1 cellular context compared by ENCODE assay signal in genomic region chr9:129412814-129413536, GRCh38.
TF ChIP-seq lines count a peak whose summit lies in the region.

No MANE protein-coding gene starts in this region.

TF ChIP-seq in HepG2, 621 proteins besides CTCF, POLR2A, EP300 and RAD21 (continued from another document and continues in another):
- TF ChIP-seq FOXO4 (CRISPR knock-in tag; conservative IDR thresholded peaks at IDR 0.05), result 0 out of 2 replicates have a peak, but pooled peaks have one; percentile 90
- no peak for TF ChIP-seq ZBTB20 (CRISPR knock-in tag; IDR thresholded peaks at IDR 0.05; ENCODE audit: borderline replicate concordance, low read depth)
- no peak for TF ChIP-seq SKIL (CRISPR knock-in tag; IDR thresholded peaks at IDR 0.05; ENCODE audit: borderline replicate concordance)
- TF ChIP-seq TRAFD1 (CRISPR knock-in tag; IDR thresholded peaks at IDR 0.05; ENCODE audit: borderline replicate concordance), result no peak
- no peak for TF ChIP-seq ZNF484 (CRISPR knock-in tag; IDR thresholded peaks at IDR 0.05; ENCODE audit: borderline replicate concordance, low read depth)
- TF ChIP-seq ZNF430 (CRISPR knock-in tag; IDR thresholded peaks at IDR 0.05), result no peak
- TF ChIP-seq STAT5B (CRISPR knock-in tag; IDR thresholded peaks at IDR 0.05), result no peak
- peak; percentile 15; the same call in 1 of the 2 replicates for TF ChIP-seq ZFX (CRISPR knock-in tag; IDR thresholded peaks at IDR 0.05; ENCODE audit: low read depth)
- no peak for TF ChIP-seq HMG20A (CRISPR knock-in tag; IDR thresholded peaks at IDR 0.05; ENCODE audit: borderline replicate concordance)
- no peak for TF ChIP-seq SRSF4 (IDR thresholded peaks at IDR 0.05; ENCODE audit: low read depth, low read length, poor library complexity, severe bottlenecking)
- no peak for TF ChIP-seq ZFYVE20 (CRISPR knock-in tag; IDR thresholded peaks at IDR 0.05; ENCODE audit: borderline replicate concordance, low read depth)
- TF ChIP-seq FLYWCH1 (CRISPR knock-in tag; IDR thresholded peaks at IDR 0.05), result no peak
- TF ChIP-seq ZNF691 (CRISPR knock-in tag; IDR thresholded peaks at IDR 0.05; ENCODE audit: borderline replicate concordance, low read depth), result peak; percentile 43; the same call in 1 of the 2 replicates
- TF ChIP-seq POLR2AphosphoS5 (IDR thresholded peaks at IDR 0.05; ENCODE audit: low read depth, low read length), result no peak
- no peak for TF ChIP-seq HHEX (CRISPR knock-in tag; IDR thresholded peaks at IDR 0.05)
- no peak for TF ChIP-seq ZNF280D (CRISPR knock-in tag; IDR thresholded peaks at IDR 0.05)
- no peak for TF ChIP-seq ZNF431 (CRISPR knock-in tag; IDR thresholded peaks at IDR 0.05; ENCODE audit: borderline replicate concordance, low read depth)
- no peak for TF ChIP-seq ZNF510 (CRISPR knock-in tag; IDR thresholded peaks at IDR 0.05; ENCODE audit: low read depth)
- no peak for TF ChIP-seq ZBTB25 (CRISPR knock-in tag; IDR thresholded peaks at IDR 0.05)
- TF ChIP-seq KAT7 (CRISPR knock-in tag; IDR thresholded peaks at IDR 0.05; ENCODE audit: borderline replicate concordance), result 0 out of 2 replicates have a peak, but pooled peaks have one; percentile 12
- TF ChIP-seq ZNF335 (CRISPR knock-in tag; IDR thresholded peaks at IDR 0.05), result 0 out of 2 replicates have a peak, but pooled peaks have one; percentile 33
- TF ChIP-seq MEIS2 (CRISPR knock-in tag; IDR thresholded peaks at IDR 0.05), result 0 out of 2 replicates have a peak, but pooled peaks have one; percentile 11
- no peak for TF ChIP-seq FOXP4 (CRISPR knock-in tag; IDR thresholded peaks at IDR 0.05)
- TF ChIP-seq GATAD2A (CRISPR knock-in tag; IDR thresholded peaks at IDR 0.05), result no peak
- TF ChIP-seq ZNF747 (CRISPR knock-in tag; IDR thresholded peaks at IDR 0.05; ENCODE audit: borderline replicate concordance), result no peak
- no peak for TF ChIP-seq GFI1 (CRISPR knock-in tag; IDR thresholded peaks at IDR 0.05; ENCODE audit: borderline replicate concordance)
- no peak for TF ChIP-seq SOX5 (CRISPR knock-in tag; IDR thresholded peaks at IDR 0.05; ENCODE audit: borderline replicate concordance)
- no peak for TF ChIP-seq ZNF33B (CRISPR knock-in tag; IDR thresholded peaks at IDR 0.05)
- no peak for TF ChIP-seq ZFP36L1 (CRISPR knock-in tag; IDR thresholded peaks at IDR 0.05)
- TF ChIP-seq NFE2L1 (CRISPR knock-in tag; IDR thresholded peaks at IDR 0.05; ENCODE audit: borderline replicate concordance), result no peak
- no peak for TF ChIP-seq SRF (IDR thresholded peaks at IDR 0.05; ENCODE audit: low read depth, low read length)
- TF ChIP-seq ZNF609 (CRISPR knock-in tag; IDR thresholded peaks at IDR 0.05; ENCODE audit: borderline replicate concordance), result no peak
- TF ChIP-seq ZSCAN9 (CRISPR knock-in tag; IDR thresholded peaks at IDR 0.05; ENCODE audit: borderline replicate concordance), result no peak
- TF ChIP-seq FOSL1 (CRISPR knock-in tag; IDR thresholded peaks at IDR 0.05; ENCODE audit: borderline replicate concordance), result no peak
- TF ChIP-seq HCFC1 (IDR thresholded peaks at IDR 0.05; ENCODE audit: low read depth, low read length), result no peak
- no peak for TF ChIP-seq ZBTB7B (CRISPR knock-in tag; IDR thresholded peaks at IDR 0.05)
- TF ChIP-seq ARHGAP35 (CRISPR knock-in tag; IDR thresholded peaks at IDR 0.05; ENCODE audit: borderline replicate concordance), result no peak
- TF ChIP-seq ZNF543 (CRISPR knock-in tag; IDR thresholded peaks at IDR 0.05), result peak; percentile 59; the same call in 1 of the 2 replicates
- no peak for TF ChIP-seq NAIF1 (CRISPR knock-in tag; IDR thresholded peaks at IDR 0.05; ENCODE audit: borderline replicate concordance)
- TF ChIP-seq SCMH1 (CRISPR knock-in tag; IDR thresholded peaks at IDR 0.05; ENCODE audit: borderline replicate concordance), result no peak
- TF ChIP-seq IRX3 (CRISPR knock-in tag; IDR thresholded peaks at IDR 0.05; ENCODE audit: borderline replicate concordance, low read depth), result no peak
